In the genomic region with DNA sequence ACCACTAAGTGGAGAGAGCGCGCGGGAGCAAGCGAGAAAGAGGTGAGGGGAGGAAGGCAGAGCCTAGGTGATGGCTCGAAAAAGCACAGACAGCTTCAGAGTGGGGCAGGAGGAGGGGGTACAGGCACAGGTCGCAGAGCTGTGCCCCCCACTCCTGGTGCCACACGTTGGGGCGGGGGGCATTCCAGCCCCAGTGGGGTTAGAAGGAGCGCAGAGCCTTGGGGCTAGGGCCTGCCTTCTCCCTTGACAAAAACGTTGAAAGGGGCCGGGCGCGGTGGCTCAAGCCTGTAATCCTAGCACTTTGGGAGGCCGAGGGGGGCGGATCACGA, we compare ENCODE assay signal across 16 cellular contexts. TPM values are rescaled to one million over a fixed set of nuclear protein-coding genes. Genes with fewer than 3 reads are reported as not detected.
A peak's percentile ranks its signal among the peaks of the same experiment; 100 is the strongest.
DNase-seq lines count a peak whose midpoint lies in the region; ATAC-seq, FAIRE-seq and TF ChIP-seq lines count a peak whose summit lies in the region.
"Had no signal": no experiment of that assay in that cellular context is flagged by ENCODE, and none has a peak within 500 bp of the region (broad histone marks: within the 10 kb centered on the region; RNA-seq: fewer than 3 reads in every experiment).

No MANE protein-coding gene starts in this region.

- no peak for FAIRE-seq in frontal cortex (lab: Jason Lieb, UNC)

- H3K4me1 ChIP-seq in Panc1 (ENCODE audit: control insufficient read depth, insufficient read depth, low read length) (no peaks in the 10 kb centered on the region), iPS-18a (ENCODE audit: control insufficient read depth, low read depth, low read length) (no peaks in the 10 kb centered on the region), testis (no peaks in the 10 kb centered on the region), sigmoid colon (no peaks in the 10 kb centered on the region)
- no peaks in the 10 kb centered on the region for H3K4me1 ChIP-seq in CD8-positive, alpha-beta memory T cell (ENCODE audit: insufficient read depth, low read length)

- H3K27me3 ChIP-seq in Panc1 (ENCODE audit: control insufficient read depth, insufficient read depth, low read length) (no peaks in the 10 kb centered on the region), iPS-18a (ENCODE audit: control insufficient read depth, insufficient read depth, low read length) (no peaks in the 10 kb centered on the region), testis (no peaks in the 10 kb centered on the region), sigmoid colon (peaks cover 0 to 18% (median 10%) of the 10 kb centered on the region in 3 donors)
- no peaks in the 10 kb centered on the region for H3K27me3 ChIP-seq in CD8-positive, alpha-beta memory T cell (ENCODE audit: insufficient read depth, low read length, poor library complexity, severe bottlenecking)

- ATAC-seq in Panc1 = 0 out of 2 replicates have a peak, but pooled peaks have one; percentile 26
- ATAC-seq: naive thymus-derived CD4-positive, alpha-beta T cell had no signal

- H3K27ac ChIP-seq in Panc1 (ENCODE audit: low read length) (no peak overlapping the region), iPS-18a (ENCODE audit: low read length) (no peak overlapping the region), testis (no peak overlapping the region), sigmoid colon (no peak overlapping the region)
- no peak overlapping the region for H3K27ac ChIP-seq in CD8-positive, alpha-beta memory T cell (ENCODE audit: low read depth, low read length)

- DNase-seq in HFFc6 = no peak
- DNase-seq in Panc1 (ENCODE audit: low read depth, low spot score) = no peak
- no peak for DNase-seq in testis
- DNase-seq in frontal cortex (ENCODE audit: low spot score in 2 of 2) = no peak
- DNase-seq in sigmoid colon = no peak
- DNase-seq in CD8-positive, alpha-beta memory T cell = no peak
- DNase-seq: central memory CD4-positive, alpha-beta T cell; GF-D8; NCI-H2081 treated with DMSO at 0.1 percent for 48 hours; NCI-H510A had no signal

- no peaks in the 10 kb centered on the region for H3K36me3 Mint-ChIP-seq in HFFc6 (ENCODE audit: low read depth)
- H3K36me3 Mint-ChIP-seq in CD8-positive, alpha-beta memory T cell = no peaks in the 10 kb centered on the region

- H3K9ac ChIP-seq in iPS-18a (ENCODE audit: low read length) = no peak overlapping the region

- H3K4me3 ChIP-seq in Panc1 (ENCODE audit: low read depth in 2 of 2, low read length in 2 of 2) = no peak overlapping the region
- peak overlapping the region; percentile 35 for H3K4me3 ChIP-seq in iPS-18a (ENCODE audit: low read length)
- peak overlapping the region; percentile 13 to 24 for H3K4me3 ChIP-seq in testis
- H3K4me3 ChIP-seq in sigmoid colon = no peak overlapping the region
- no peak overlapping the region for H3K4me3 ChIP-seq in CD8-positive, alpha-beta memory T cell (ENCODE audit: low read length)

- no peak overlapping the region for H3K27ac Mint-ChIP-seq in HFFc6
- no peak overlapping the region for H3K27ac Mint-ChIP-seq in CD8-positive, alpha-beta memory T cell
- H3K27ac Mint-ChIP-seq: activated T-helper 2 cell treated with anti-CD3 and anti-CD28 coated beads, Interferon-gamma antibody, Interleukin-2, Interleukin-4, amounts not matched to agents 10 μg/mL and 5 μg/mL and 100 μg/mL, durations not matched to agents 14 hours and 24 hours and 36 hours; naive thymus-derived CD4-positive, alpha-beta T cell had no signal

- H3K27me3 Mint-ChIP-seq in HFFc6 (ENCODE audit: insufficient read depth) = no peaks in the 10 kb centered on the region; the same call in 1 of the 2 replicates
- peaks cover 12 to 17% of the 10 kb centered on the region in 2 donors for H3K27me3 Mint-ChIP-seq in CD8-positive, alpha-beta memory T cell

- 0 out of 2 replicates have a peak, but pooled peaks have one; percentile 20 for TF ChIP-seq CTCF in HFFc6 (IDR thresholded peaks at IDR 0.05)
- TF ChIP-seq CTCF in Panc1 (IDR thresholded peaks at IDR 0.05) = peak; percentile 63
- TF ChIP-seq CTCF in testis (IDR thresholded peaks at IDR 0.05) = peak in 1 of 3 experiments; percentile 0
- no peak for TF ChIP-seq CTCF in sigmoid colon (IDR thresholded peaks at IDR 0.05)

- POLR2A ChIA-PET in Panc1 (lab: Charles Lee) = no interaction called here
- POLR2A ChIA-PET in CD8-positive, alpha-beta memory T cell (lab: Charles Lee) = no interaction called here

- TF ChIP-seq EP300 in sigmoid colon (IDR thresholded peaks at IDR 0.05) = no peak

- no peaks in the 10 kb centered on the region for H3K4me1 Mint-ChIP-seq in HFFc6 (ENCODE audit: low read depth)
- H3K4me1 Mint-ChIP-seq in CD8-positive, alpha-beta memory T cell = no peaks in the 10 kb centered on the region

- H3K9me3 ChIP-seq in Panc1 (ENCODE audit: control insufficient read depth, insufficient read depth, low read depth, low read length) (no peaks in the 10 kb centered on the region), iPS-18a (ENCODE audit: control insufficient read depth, low read depth, low read length) (no peaks in the 10 kb centered on the region), testis (no peaks in the 10 kb centered on the region), sigmoid colon (peaks cover 0 to 3% (median 0%) of the 10 kb centered on the region in 4 donors)
- no peaks in the 10 kb centered on the region for H3K9me3 ChIP-seq in CD8-positive, alpha-beta memory T cell (ENCODE audit: low read length)

- peaks cover 75% of the 10 kb centered on the region for H3K9me3 Mint-ChIP-seq in HFFc6
- peaks cover 0 to 11% (median 0%) of the 10 kb centered on the region in 5 donors for H3K9me3 Mint-ChIP-seq in CD8-positive, alpha-beta memory T cell
- H3K9me3 Mint-ChIP-seq: activated T-helper 2 cell treated with anti-CD3 and anti-CD28 coated beads, Interferon-gamma antibody, Interleukin-2, Interleukin-4, amounts not matched to agents 10 μg/mL and 5 μg/mL and 100 μg/mL, durations not matched to agents 14 hours and 24 hours and 36 hours had no signal

- intact Hi-C loops in Panc1 (cut with micrococcal nuclease; ENCODE audit: unreplicated experiment) = loop anchor here (5.0 kb wide), 1 partner anchor 1102 kb away; a partner anchor contains a TSS
- intact Hi-C loops in testis (cut with DNase I; ENCODE audit: low total_unique reads) = no loop called here
- intact Hi-C loops in sigmoid colon (cut with DNase I) = loop anchor here (10.0 kb wide), 1 partner anchor 1720 kb away; no protein-coding TSS in a partner anchor

- no TSS peak for BruUV-seq in Panc1 (replicated peaks; lab: Mats Ljungman, UMichigan)

- H3K36me3 ChIP-seq in Panc1 (ENCODE audit: control insufficient read depth, insufficient read depth, low read length) (no peaks in the 10 kb centered on the region), iPS-18a (ENCODE audit: control insufficient read depth, low read depth, low read length) (no peaks in the 10 kb centered on the region), testis (ENCODE audit: low read depth, missing control alignments) (no peaks in the 10 kb centered on the region), sigmoid colon (no peaks in the 10 kb centered on the region)
- H3K36me3 ChIP-seq in CD8-positive, alpha-beta memory T cell (ENCODE audit: insufficient read depth, low read length) = no peaks in the 10 kb centered on the region

- CTCF ChIA-PET in Panc1 (lab: Charles Lee) = interaction anchor here (0.7 to 0.8 kb wide), 3 partner anchors 27 to 1101 kb away, joined by 3 to 8 read pairs (median 3); no protein-coding TSS in a partner anchor
- CTCF ChIA-PET in CD8-positive, alpha-beta memory T cell (lab: Charles Lee) = interaction anchor here (1.3 kb wide), 1 partner anchor 9 kb away, joined by 4 read pairs; no protein-coding TSS in a partner anchor

- 28 to 29% methylated on average over 15 to 16 of the region's 16 CpGs for WGBS in testis, 2 donors
- WGBS in sigmoid colon, 2 donors = 34 to 36% methylated on average over 16 of the region's 16 CpGs

- in situ Hi-C loops in Panc1 (cut with HindIII; ENCODE audit: low pct_unique_long_range_greater_than_20kb, low sequenced_read_pairs) = no loop called here

- H3K4me3 Mint-ChIP-seq in HFFc6 = no peak overlapping the region
- no peak overlapping the region for H3K4me3 Mint-ChIP-seq in CD8-positive, alpha-beta memory T cell
- H3K4me3 Mint-ChIP-seq: naive thymus-derived CD4-positive, alpha-beta T cell had no signal

- no peak for TF ChIP-seq POLR2A in testis (IDR thresholded peaks at IDR 0.05)
- TF ChIP-seq POLR2A in sigmoid colon (IDR thresholded peaks at IDR 0.05) = no peak

RNA-seq across cellular contexts. Expression of a gene that starts 41.6 kb away (rescaled TPM):
- total RNA-seq in HFFc6 (2021; fragmentation: NEBNext Ultra II Directional; extraction: Animal tissue kit (Norgen Biotek cat#: 25700)) = not detected
- total RNA-seq in Panc1 (2021; ENCODE audit: unreplicated experiment) (not detected), testis (not detected), frontal cortex (not detected), sigmoid colon (under 1 TPM in 1 of 4 donors, not detected in 3; 0.83 TPM)
- not detected for polyA plus RNA-seq in Panc1 (2012; ENCODE audit: insufficient read length)
- polyA plus RNA-seq in testis (ENCODE audit: insufficient read depth, low read depth, low replicate concordance) (not detected), sigmoid colon (10 to 100 TPM; 36.0 to 73.8 (median 46.8) TPM)
- total RNA-seq in CD8-positive, alpha-beta memory T cell = not detected
- not detected for polyA plus RNA-seq in CD8-positive, alpha-beta memory T cell
- total RNA-seq: activated T-helper 2 cell treated with anti-CD3 and anti-CD28 coated beads, Interferon-gamma antibody, Interleukin-2, Interleukin-4, amounts not matched to agents 10 μg/mL and 5 μg/mL and 100 μg/mL, durations not matched to agents 14 hours and 24 hours and 36 hours; mammary epithelial cell; naive thymus-derived CD4-positive, alpha-beta T cell; posterior vena cava; skeletal muscle tissue had no signal
- polyA plus RNA-seq: mammary epithelial cell; naive thymus-derived CD4-positive, alpha-beta T cell had no signal

Comparison
In these comparisons a context has a peak if more than half of its experiments do, and no peak if none do; other contexts are left out.
1. CTCF ChIP-seq: peak in HFFc6 (single experiment) and Panc1 (single experiment); none in sigmoid colon (0 of 4).
2. H3K4me3 ChIP-seq: peak in iPS-18a (single experiment) and testis (2 of 2); none in Panc1 (0 of 2), sigmoid colon (0 of 4) and CD8-positive, alpha-beta memory T cell (single experiment).